Comparison of ENCODE assay signal across 17 cellular contexts in genomic region chr20:33852971-33853813, GRCh38. TPM values are rescaled to one million over a fixed set of nuclear protein-coding genes. Genes with fewer than 3 reads are reported as not detected.
DNase-seq lines count a peak whose midpoint lies in the region; ATAC-seq, FAIRE-seq and TF ChIP-seq lines count a peak whose summit lies in the region.
"Had no signal": no experiment of that assay in that cellular context is flagged by ENCODE, and none has a peak within 500 bp of the region (broad histone marks: within the 10 kb centered on the region; RNA-seq: fewer than 3 reads in every experiment).

No MANE protein-coding gene starts in this region.

- H3K9ac ChIP-seq in astrocyte (ENCODE audit: low read length) = no peak overlapping the region
- H3K9ac ChIP-seq: SK-N-SH had no signal

- H3K36me3 Mint-ChIP-seq in activated CD4-positive, alpha-beta memory T cell treated with anti-CD3 and anti-CD28 coated beads for 36 hours = peaks cover 41% of the 10 kb centered on the region
- peaks cover 49% of the 10 kb centered on the region for H3K36me3 Mint-ChIP-seq in astrocyte (ENCODE audit: low read depth, unreplicated experiment)
- peaks cover 61% of the 10 kb centered on the region for H3K36me3 Mint-ChIP-seq in stimulated activated naive CD8-positive, alpha-beta T cell treated with anti-CD3 and anti-CD28 coated beads, Interleukin-15, Interleukin-2, amounts not matched to agents 100 ng/mL and 50 ng/mL, for 24 hours (ENCODE audit: low read depth)
- H3K36me3 Mint-ChIP-seq: natural killer cell had no signal

- DNase-seq in stimulated activated CD4-positive, alpha-beta T cell treated with anti-CD3 and anti-CD28 coated beads, Interleukin-12 subunit alpha, Interleukin-12 subunit beta, amount 100 ng/mL, for 4 hours = peak; percentile 19
- no peak for DNase-seq in stimulated activated CD4-positive, alpha-beta T cell treated with anti-CD3 and anti-CD28 coated beads, Interleukin-1b, Interleukin-23, amount 100 ng/mL, for 48 hours
- DNase-seq in activated CD4-positive, alpha-beta memory T cell treated with anti-CD3 and anti-CD28 coated beads for 36 hours = peak; percentile 25
- DNase-seq in astrocyte (ENCODE audit: low read depth) (peak; percentile 56), hepatocyte (ENCODE audit: low spot score) (no peak)
- DNase-seq: effector memory CD4-positive, alpha-beta T cell; left ventricle myocardium inferior; natural killer cell; NCI-H187 treated with DMSO at 0.1 percent for 48 hours; NCI-H524 treated with DMSO at 0.1 percent for 48 hours; PC-9; SK-N-SH; upper lobe of right lung had no signal

- CTCF ChIA-PET in activated CD4-positive, alpha-beta memory T cell treated with anti-CD3 and anti-CD28 coated beads for 36 hours (lab: Charles Lee) = no interaction called here

- no peak for TF ChIP-seq CTCF in astrocyte (IDR thresholded peaks at IDR 0.05; ENCODE audit: insufficient read depth, low read depth, low read length)
- TF ChIP-seq CTCF in hepatocyte (IDR thresholded peaks at IDR 0.05; ENCODE audit: poor library complexity) = no peak

- H3K36me3 ChIP-seq in astrocyte (ENCODE audit: insufficient read depth, low read length) (peaks cover 32% of the 10 kb centered on the region), hepatocyte (replicated peaks; ENCODE audit: insufficient read depth, low read depth) (no peaks in the 10 kb centered on the region)

- peak overlapping the region; percentile 40 for H3K27ac Mint-ChIP-seq in activated CD4-positive, alpha-beta memory T cell treated with anti-CD3 and anti-CD28 coated beads for 36 hours
- no peak overlapping the region for H3K27ac Mint-ChIP-seq in astrocyte (ENCODE audit: unreplicated experiment)
- peak overlapping the region; percentile 66 for H3K27ac Mint-ChIP-seq in stimulated activated naive CD8-positive, alpha-beta T cell treated with anti-CD3 and anti-CD28 coated beads, Interleukin-15, Interleukin-2, amounts not matched to agents 100 ng/mL and 50 ng/mL, for 24 hours

- H4K20me1 ChIP-seq in astrocyte (ENCODE audit: insufficient read depth, low read length) (peaks cover 71% of the 10 kb centered on the region), hepatocyte (ENCODE audit: insufficient read depth, poor library complexity, severe bottlenecking) (peaks cover 39% of the 10 kb centered on the region)

- FAIRE-seq in astrocyte (lab: Jason Lieb, UNC) = no peak

- no peaks in the 10 kb centered on the region for H3K27me3 Mint-ChIP-seq in activated CD4-positive, alpha-beta memory T cell treated with anti-CD3 and anti-CD28 coated beads for 36 hours
- no peaks in the 10 kb centered on the region for H3K27me3 Mint-ChIP-seq in astrocyte (ENCODE audit: low read depth, unreplicated experiment)
- H3K27me3 Mint-ChIP-seq in stimulated activated naive CD8-positive, alpha-beta T cell treated with anti-CD3 and anti-CD28 coated beads, Interleukin-15, Interleukin-2, amounts not matched to agents 100 ng/mL and 50 ng/mL, for 24 hours = no peaks in the 10 kb centered on the region

- ATAC-seq in HG02852 (IDR thresholded peaks at IDR 0.05; ENCODE audit: unreplicated experiment) (no peak), HG02588 (IDR thresholded peaks at IDR 0.05; ENCODE audit: unreplicated experiment) (no peak)
- ATAC-seq: natural killer cell, upper lobe of right lung had no signal

- no peak overlapping the region for H2AFZ ChIP-seq in astrocyte (ENCODE audit: low read depth, low read length)
- H2AFZ ChIP-seq in hepatocyte = no peak overlapping the region
- H2AFZ ChIP-seq: PC-9 had no signal

- H3K27ac ChIP-seq in astrocyte (ENCODE audit: low read depth, low read length) (no peak overlapping the region), hepatocyte (no peak overlapping the region)
- H3K27ac ChIP-seq: cardiac muscle cell, left ventricle myocardium inferior, PC-9, upper lobe of right lung had no signal

- H3K9me3 ChIP-seq in astrocyte (ENCODE audit: insufficient read depth, low read depth, low read length) (no peaks in the 10 kb centered on the region), hepatocyte (ENCODE audit: low read depth) (no peaks in the 10 kb centered on the region)
- H3K9me3 ChIP-seq: left ventricle myocardium inferior, SK-N-SH, upper lobe of right lung had no signal

- POLR2A ChIA-PET in activated CD4-positive, alpha-beta memory T cell treated with anti-CD3 and anti-CD28 coated beads for 36 hours (lab: Charles Lee) = no interaction called here

- H3K4me3 Mint-ChIP-seq in activated CD4-positive, alpha-beta memory T cell treated with anti-CD3 and anti-CD28 coated beads for 36 hours = no peak overlapping the region
- no peak overlapping the region for H3K4me3 Mint-ChIP-seq in astrocyte (ENCODE audit: unreplicated experiment)
- no peak overlapping the region for H3K4me3 Mint-ChIP-seq in stimulated activated naive CD8-positive, alpha-beta T cell treated with anti-CD3 and anti-CD28 coated beads, Interleukin-15, Interleukin-2, amounts not matched to agents 100 ng/mL and 50 ng/mL, for 24 hours
- H3K4me3 Mint-ChIP-seq: natural killer cell had no signal

- H3K4me2 ChIP-seq in astrocyte (ENCODE audit: low read length) (no peak overlapping the region), hepatocyte (no peak overlapping the region)
- H3K4me2 ChIP-seq: PC-9, SK-N-SH had no signal

- H3K4me1 ChIP-seq in astrocyte (ENCODE audit: insufficient read depth, low read length) (no peaks in the 10 kb centered on the region), hepatocyte (ENCODE audit: insufficient read depth) (no peaks in the 10 kb centered on the region)
- H3K4me1 ChIP-seq: upper lobe of right lung had no signal

- intact Hi-C loops in activated CD4-positive, alpha-beta memory T cell treated with anti-CD3 and anti-CD28 coated beads for 36 hours (cut with micrococcal nuclease) = no loop called here

- H3K27me3 ChIP-seq in astrocyte (ENCODE audit: insufficient read depth, low read length) (no peaks in the 10 kb centered on the region), hepatocyte (no peaks in the 10 kb centered on the region)
- H3K27me3 ChIP-seq: cardiac muscle cell, upper lobe of right lung had no signal

- WGBS in hepatocyte (ENCODE audit: low lambda C conversion rate, missing lambda C conversion rate) = 96% methylated on average over 20 of the region's 20 CpGs

- H3K4me3 ChIP-seq in astrocyte (ENCODE audit: insufficient read depth, low read depth, low read length) = no peak overlapping the region
- H3K4me3 ChIP-seq in hepatocyte = no peak overlapping the region
- H3K4me3 ChIP-seq: cardiac muscle cell, left ventricle myocardium inferior, PC-9, upper lobe of right lung had no signal

- no peaks in the 10 kb centered on the region for H3K9me2 ChIP-seq in hepatocyte (replicated peaks; ENCODE audit: insufficient read depth)
- H3K9me2 ChIP-seq: SK-N-SH had no signal

- H3K79me2 ChIP-seq in astrocyte (ENCODE audit: insufficient read depth, low read length) (peaks cover 35% of the 10 kb centered on the region), hepatocyte (peaks cover 49% of the 10 kb centered on the region)

- peaks cover 35% of the 10 kb centered on the region for H3K4me1 Mint-ChIP-seq in activated CD4-positive, alpha-beta memory T cell treated with anti-CD3 and anti-CD28 coated beads for 36 hours (ENCODE audit: low read depth)
- H3K4me1 Mint-ChIP-seq in astrocyte (ENCODE audit: low read depth, unreplicated experiment) = no peaks in the 10 kb centered on the region
- H3K4me1 Mint-ChIP-seq in stimulated activated naive CD8-positive, alpha-beta T cell treated with anti-CD3 and anti-CD28 coated beads, Interleukin-15, Interleukin-2, amounts not matched to agents 100 ng/mL and 50 ng/mL, for 24 hours (ENCODE audit: low read depth) = peaks cover 40% of the 10 kb centered on the region

- H3K9me3 Mint-ChIP-seq in activated CD4-positive, alpha-beta memory T cell treated with anti-CD3 and anti-CD28 coated beads for 36 hours = no peaks in the 10 kb centered on the region
- H3K9me3 Mint-ChIP-seq in astrocyte (ENCODE audit: unreplicated experiment) = no peaks in the 10 kb centered on the region
- H3K9me3 Mint-ChIP-seq in stimulated activated naive CD8-positive, alpha-beta T cell treated with anti-CD3 and anti-CD28 coated beads, Interleukin-15, Interleukin-2, amounts not matched to agents 100 ng/mL and 50 ng/mL, for 24 hours = no peaks in the 10 kb centered on the region
- H3K9me3 Mint-ChIP-seq: natural killer cell had no signal

RNA-seq across cellular contexts. Expression of gene CHMP4B, which starts 42.0 kb away (rescaled TPM):
- total RNA-seq in activated CD4-positive, alpha-beta memory T cell treated with anti-CD3 and anti-CD28 coated beads for 36 hours = 10 to 100 TPM; 93.9 to 94.8 TPM
- total RNA-seq in astrocyte = 85.0 and 90.6 TPM in 2 replicates
- 95.1 and 101 TPM in 2 replicates for total RNA-seq in hepatocyte
- polyA plus RNA-seq in hepatocyte = 7.3 and 8.1 TPM in 2 replicates

Comparison
In these comparisons a context has a peak if more than half of its experiments do, and no peak if none do; other contexts are left out.
1. DNase-seq: peak in stimulated activated CD4-positive, alpha-beta T cell treated with anti-CD3 and anti-CD28 coated beads, Interleukin-12 subunit alpha, Interleukin-12 subunit beta, amount 100 ng/mL, for 4 hours (single experiment), activated CD4-positive, alpha-beta memory T cell treated with anti-CD3 and anti-CD28 coated beads for 36 hours (single experiment) and astrocyte (single experiment); none in stimulated activated CD4-positive, alpha-beta T cell treated with anti-CD3 and anti-CD28 coated beads, Interleukin-1b, Interleukin-23, amount 100 ng/mL, for 48 hours (single experiment) and hepatocyte (single experiment).